Comparison of ENCODE assay signal across 21 cellular contexts in the genomic region with DNA sequence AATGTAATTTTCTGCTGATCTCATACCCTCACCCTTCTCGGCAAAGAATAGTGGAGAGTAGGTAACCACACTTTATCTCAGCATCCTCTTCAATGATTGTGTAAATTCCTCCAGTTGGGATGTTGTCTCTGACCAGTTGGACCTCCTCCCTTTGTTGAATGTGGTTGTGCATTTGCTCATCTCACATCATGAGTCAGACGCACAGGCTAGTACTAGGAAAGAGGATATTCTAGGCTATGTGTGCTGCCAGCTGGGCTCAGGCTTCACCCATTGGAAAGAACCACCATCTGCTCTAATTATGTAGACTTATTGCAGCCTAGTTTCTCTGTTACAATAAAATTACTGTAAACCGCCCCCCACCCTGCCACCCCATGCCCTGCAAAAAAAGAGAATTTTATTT.
A peak's percentile ranks its signal among the peaks of the same experiment; 100 is the strongest.
DNase-seq lines count a peak whose midpoint lies in the region; TF ChIP-seq lines count a peak whose summit lies in the region.
"Had no signal": no experiment of that assay in that cellular context is flagged by ENCODE, and none has a peak within 500 bp of the region (broad histone marks: within the 10 kb centered on the region; RNA-seq: fewer than 3 reads in every experiment).

No MANE protein-coding gene starts in this region.

- no peak for TF ChIP-seq CTCF in AG10803 (conservative IDR thresholded peaks at IDR 0.05; ENCODE audit: low read length)

- H3K4me3 ChIP-seq in AG10803 (ENCODE audit: low read length), result no peak overlapping the region
- H3K4me3 ChIP-seq: lower lobe of right lung had no signal

- DNase-seq in AG10803 (ENCODE audit: low read depth) (peak; percentile 28), H4 (ENCODE audit: low spot score) (peak; percentile 11), NCI-H2171 (lab: John Stamatoyannopoulos, UW) (peak; percentile 46), fibroblast of gingiva (ENCODE audit: low read depth) (peak; percentile 63), NCI-H1417 (lab: John Stamatoyannopoulos, UW) (no peak)
- no peak for DNase-seq in activated CD8-positive, alpha-beta memory T cell treated with anti-CD3 and anti-CD28 coated beads, Interleukin-2, amount 50 U/mL, for 48 hours
- DNase-seq in activated CD4-positive, alpha-beta T cell treated with anti-CD3 and anti-CD28 coated beads, Interleukin-2, amount 50 U/mL, for 4 hours, result no peak
- DNase-seq in activated CD4-positive, alpha-beta T cell treated with anti-CD3 and anti-CD28 coated beads for 48 hours, result no peak
- DNase-seq: activated CD4-positive, alpha-beta T cell treated with anti-CD3 and anti-CD28 coated beads for 1 hour; activated naive CD4-positive, alpha-beta T cell treated with Interleukin-2 at 50 U/mL for 16 hours; activated T-cell treated with anti-CD3 and anti-CD28 coated beads, Interleukin-2, amount 50 U/mL, for 48 hours; amniotic stem cell; caudate nucleus; KBM-7; lower lobe of right lung; NCI-H1048; NCI-H2029; right cardiac atrium; RPMI8226; stimulated activated CD4-positive, alpha-beta T cell treated with anti-CD3 and anti-CD28 coated beads, Interleukin-4, amount 100 ng/mL, for 1 hour; stimulated activated naive CD4-positive, alpha-beta T cell had no signal

Comparison
In these comparisons a context has a peak if more than half of its experiments do, and no peak if none do; other contexts are left out.
1. DNase-seq: peak in AG10803 (single experiment), H4 (single experiment), NCI-H2171 (single experiment) and fibroblast of gingiva (single experiment); none in activated CD8-positive, alpha-beta memory T cell treated with anti-CD3 and anti-CD28 coated beads, Interleukin-2, amount 50 U/mL, for 48 hours (single experiment), activated CD4-positive, alpha-beta T cell treated with anti-CD3 and anti-CD28 coated beads, Interleukin-2, amount 50 U/mL, for 4 hours (0 of 2), activated CD4-positive, alpha-beta T cell treated with anti-CD3 and anti-CD28 coated beads for 48 hours (single experiment) and NCI-H1417 (0 of 3).